Comparison of ENCODE assay signal across 1 cellular context in the genomic region with DNA sequence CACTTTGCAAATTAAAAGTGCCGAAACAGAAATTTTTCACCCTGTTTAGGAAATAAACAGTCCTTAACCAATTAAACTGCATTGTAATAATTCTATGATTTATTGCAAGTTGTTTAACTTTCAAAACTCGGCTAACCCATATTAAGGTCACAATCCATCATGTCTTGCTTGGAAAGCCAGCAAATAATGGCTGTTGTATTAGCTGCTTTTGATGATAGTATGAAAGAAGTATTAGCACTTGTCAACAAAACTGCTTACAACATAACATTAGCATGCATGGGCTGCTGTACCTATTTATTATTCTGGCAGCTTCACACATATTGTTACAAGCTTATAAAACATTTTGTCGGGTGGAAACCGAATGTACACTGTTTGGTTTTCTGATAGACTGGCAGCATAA.
TF ChIP-seq lines count a peak whose summit lies in the region.

No MANE protein-coding gene starts in this region.

TF ChIP-seq in Ishikawa, 13 proteins besides CTCF, POLR2A, EP300 and RAD21 (continued from another document):
- TF ChIP-seq, protein P1, sequence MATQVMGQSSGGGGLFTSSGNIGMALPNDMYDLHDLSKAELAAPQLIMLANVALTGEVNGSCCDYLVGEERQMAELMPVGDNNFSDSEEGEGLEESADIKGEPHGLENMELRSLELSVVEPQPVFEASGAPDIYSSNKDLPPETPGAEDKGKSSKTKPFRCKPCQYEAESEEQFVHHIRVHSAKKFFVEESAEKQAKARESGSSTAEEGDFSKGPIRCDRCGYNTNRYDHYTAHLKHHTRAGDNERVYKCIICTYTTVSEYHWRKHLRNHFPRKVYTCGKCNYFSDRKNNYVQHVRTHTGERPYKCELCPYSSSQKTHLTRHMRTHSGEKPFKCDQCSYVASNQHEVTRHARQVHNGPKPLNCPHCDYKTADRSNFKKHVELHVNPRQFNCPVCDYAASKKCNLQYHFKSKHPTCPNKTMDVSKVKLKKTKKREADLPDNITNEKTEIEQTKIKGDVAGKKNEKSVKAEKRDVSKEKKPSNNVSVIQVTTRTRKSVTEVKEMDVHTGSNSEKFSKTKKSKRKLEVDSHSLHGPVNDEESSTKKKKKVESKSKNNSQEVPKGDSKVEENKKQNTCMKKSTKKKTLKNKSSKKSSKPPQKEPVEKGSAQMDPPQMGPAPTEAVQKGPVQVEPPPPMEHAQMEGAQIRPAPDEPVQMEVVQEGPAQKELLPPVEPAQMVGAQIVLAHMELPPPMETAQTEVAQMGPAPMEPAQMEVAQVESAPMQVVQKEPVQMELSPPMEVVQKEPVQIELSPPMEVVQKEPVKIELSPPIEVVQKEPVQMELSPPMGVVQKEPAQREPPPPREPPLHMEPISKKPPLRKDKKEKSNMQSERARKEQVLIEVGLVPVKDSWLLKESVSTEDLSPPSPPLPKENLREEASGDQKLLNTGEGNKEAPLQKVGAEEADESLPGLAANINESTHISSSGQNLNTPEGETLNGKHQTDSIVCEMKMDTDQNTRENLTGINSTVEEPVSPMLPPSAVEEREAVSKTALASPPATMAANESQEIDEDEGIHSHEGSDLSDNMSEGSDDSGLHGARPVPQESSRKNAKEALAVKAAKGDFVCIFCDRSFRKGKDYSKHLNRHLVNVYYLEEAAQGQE (IDR thresholded peaks at IDR 0.05; ENCODE audit: low read depth) = no peak
